Comparison of ENCODE assay signal across 27 cellular contexts in genomic region chr9:80504525-80505235, GRCh38.
DNase-seq lines count a peak whose midpoint lies in the region; ATAC-seq, FAIRE-seq and TF ChIP-seq lines count a peak whose summit lies in the region.
"Had no signal": no experiment of that assay in that cellular context is flagged by ENCODE, and none has a peak within 500 bp of the region (broad histone marks: within the 10 kb centered on the region; RNA-seq: fewer than 3 reads in every experiment).

No MANE protein-coding gene starts in this region.

- no peak overlapping the region for H2AFZ ChIP-seq in neural progenitor cell (replicated peaks)

- intact Hi-C loops in left ventricle myocardium inferior (cut with micrococcal nuclease): no loop called here
- intact Hi-C loops in activated CD8-positive, alpha-beta T cell treated with anti-CD3 and anti-CD28 coated beads for 36 hours (cut with micrococcal nuclease): no loop called here

- H3K36me3 Mint-ChIP-seq in neural progenitor cell (no peaks in the 10 kb centered on the region), HFFc6 (ENCODE audit: low read depth) (no peaks in the 10 kb centered on the region)
- no peaks in the 10 kb centered on the region for H3K36me3 Mint-ChIP-seq in activated CD8-positive, alpha-beta T cell treated with anti-CD3 and anti-CD28 coated beads for 36 hours (ENCODE audit: low read depth)
- H3K36me3 Mint-ChIP-seq: natural killer cell treated with Interleukin-12 subunit alpha and Interleukin-12 subunit beta and Interleukin-15 and Interleukin-18, amount 100 ng/mL, for 72 hours; stimulated activated memory B cell treated with anti-CD40 and anti-IgM and Interleukin-4, amounts not matched to agents 10 μg/mL and 1 μg/mL and 100 μg/mL, for 72 hours had no signal

- no peaks in the 10 kb centered on the region for H3K9me3 ChIP-seq in left ventricle myocardium inferior (replicated peaks)
- no peaks in the 10 kb centered on the region for H3K9me3 ChIP-seq in neural progenitor cell (ENCODE audit: low read depth)
- H3K9me3 ChIP-seq: BLaER1, colonic mucosa, gastroesophageal sphincter, ovary, SK-N-SH, upper lobe of right lung had no signal

- peak; percentile 73 for FAIRE-seq in H54 (lab: Jason Lieb, UNC)
- FAIRE-seq: HepG2 had no signal

- H3K79me2 ChIP-seq in neural progenitor cell (ENCODE audit: low read depth): no peaks in the 10 kb centered on the region

- no peaks in the 10 kb centered on the region for H3K36me3 ChIP-seq in left ventricle myocardium inferior
- H3K36me3 ChIP-seq in neural progenitor cell: no peaks in the 10 kb centered on the region
- H3K36me3 ChIP-seq: BLaER1, colonic mucosa, gastroesophageal sphincter, ovary, upper lobe of right lung had no signal

- in situ Hi-C loops in astrocyte of the spinal cord (cut with HindIII; ENCODE audit: low sequenced_read_pairs): no loop called here

- TF ChIP-seq CTCF in astrocyte of the spinal cord (IDR thresholded peaks at IDR 0.05; ENCODE audit: low read depth, low read length) (no peak), left ventricle myocardium inferior (IDR thresholded peaks at IDR 0.05; ENCODE audit: borderline replicate concordance) (no peak), neural progenitor cell (IDR thresholded peaks at IDR 0.05) (no peak), HFFc6 (IDR thresholded peaks at IDR 0.05) (no peak)
- TF ChIP-seq CTCF in activated CD8-positive, alpha-beta T cell treated with anti-CD3 and anti-CD28 coated beads for 36 hours (IDR thresholded peaks at IDR 0.05): no peak

- H3K27ac Mint-ChIP-seq in neural progenitor cell (peak overlapping the region; percentile 8), HFFc6 (no peak overlapping the region)
- H3K27ac Mint-ChIP-seq in activated CD8-positive, alpha-beta T cell treated with anti-CD3 and anti-CD28 coated beads for 36 hours: no peak overlapping the region
- H3K27ac Mint-ChIP-seq: natural killer cell treated with Interleukin-12 subunit alpha and Interleukin-12 subunit beta and Interleukin-15 and Interleukin-18, amount 100 ng/mL, for 72 hours; stimulated activated memory B cell treated with anti-CD40 and anti-IgM and Interleukin-4, amounts not matched to agents 10 μg/mL and 1 μg/mL and 100 μg/mL, for 72 hours had no signal

- H3K4me1 ChIP-seq in left ventricle myocardium inferior (peaks cover 16% of the 10 kb centered on the region), neural progenitor cell (peaks cover 21% of the 10 kb centered on the region)
- H3K4me1 ChIP-seq: BLaER1, colonic mucosa had no signal

- H3K4me2 ChIP-seq in neural progenitor cell: no peak overlapping the region
- H3K4me2 ChIP-seq: BLaER1, SK-N-SH had no signal

- TF ChIP-seq POLR2A in H54 (IDR thresholded peaks at IDR 0.05; ENCODE audit: low read depth, low read length): no peak

- DNase-seq in H54 (ENCODE audit: insufficient read length, low spot score): no peak
- peak; percentile 8 for DNase-seq in astrocyte of the spinal cord (ENCODE audit: low read depth, low spot score)
- no peak for DNase-seq in left ventricle myocardium inferior
- no peak for DNase-seq in neural progenitor cell (ENCODE audit: low spot score)
- no peak for DNase-seq in HFFc6
- no peak for DNase-seq in CD1c-positive myeloid dendritic cell (ENCODE audit: extremely low spot score)
- DNase-seq in activated CD8-positive, alpha-beta T cell treated with anti-CD3 and anti-CD28 coated beads for 36 hours: no peak
- DNase-seq in MV-4-11 (lab: John Stamatoyannopoulos, UW): no peak
- DNase-seq: activated gamma-delta T cell treated with Interleukin-2 at 50 U/mL for 16 hours; activated T-cell treated with anti-CD3 and anti-CD28 coated beads, Interleukin-2, amount 50 U/mL, for 4 hours; colonic mucosa; effector memory CD4-positive, alpha-beta T cell; erythroblast; GF-D8; Kasumi-1; NCI-H1436 treated with DMSO at 0.1 percent for 48 hours; NCI-H774; ovary; SK-N-SH; stimulated activated CD4-positive, alpha-beta T cell treated with anti-CD3 and anti-CD28 coated beads, Interleukin-4, amount 100 ng/mL, for 4 hours; upper lobe of right lung had no signal

- H3K27me3 ChIP-seq in left ventricle myocardium inferior (ENCODE audit: low read depth) (no peaks in the 10 kb centered on the region), neural progenitor cell (no peaks in the 10 kb centered on the region)
- H3K27me3 ChIP-seq: BLaER1, colonic mucosa, gastroesophageal sphincter, ovary, upper lobe of right lung had no signal

- H3F3A ChIP-seq in neural progenitor cell (ENCODE audit: low read depth): no peaks in the 10 kb centered on the region

- peaks cover 29% of the 10 kb centered on the region for H3K4me1 Mint-ChIP-seq in neural progenitor cell
- no peaks in the 10 kb centered on the region for H3K4me1 Mint-ChIP-seq in HFFc6 (ENCODE audit: low read depth)
- H3K4me1 Mint-ChIP-seq in activated CD8-positive, alpha-beta T cell treated with anti-CD3 and anti-CD28 coated beads for 36 hours (ENCODE audit: low read depth): no peaks in the 10 kb centered on the region
- H3K4me1 Mint-ChIP-seq: stimulated activated memory B cell treated with anti-CD40 and anti-IgM and Interleukin-4, amounts not matched to agents 10 μg/mL and 1 μg/mL and 100 μg/mL, for 72 hours had no signal

- no peak overlapping the region for H3K9ac ChIP-seq in neural progenitor cell
- H3K9ac ChIP-seq: BLaER1, SK-N-SH had no signal

- no peak overlapping the region for H3K4me3 Mint-ChIP-seq in neural progenitor cell
- no peak overlapping the region for H3K4me3 Mint-ChIP-seq in HFFc6
- H3K4me3 Mint-ChIP-seq in activated CD8-positive, alpha-beta T cell treated with anti-CD3 and anti-CD28 coated beads for 36 hours: no peak overlapping the region
- H3K4me3 Mint-ChIP-seq: activated T-cell treated with anti-CD3 and anti-CD28 coated beads, Interleukin-2, amount 50 U/mL, for 4 hours; natural killer cell treated with Interleukin-12 subunit alpha and Interleukin-12 subunit beta and Interleukin-15 and Interleukin-18, amount 100 ng/mL, for 72 hours; stimulated activated memory B cell treated with anti-CD40 and anti-IgM and Interleukin-4, amounts not matched to agents 10 μg/mL and 1 μg/mL and 100 μg/mL, for 72 hours had no signal

- H3K9me3 Mint-ChIP-seq in neural progenitor cell (no peaks in the 10 kb centered on the region), HFFc6 (peaks cover 26% of the 10 kb centered on the region)
- H3K9me3 Mint-ChIP-seq in activated CD8-positive, alpha-beta T cell treated with anti-CD3 and anti-CD28 coated beads for 36 hours: no peaks in the 10 kb centered on the region
- H3K9me3 Mint-ChIP-seq: activated T-cell treated with anti-CD3 and anti-CD28 coated beads, Interleukin-2, amount 50 U/mL, for 4 hours; stimulated activated memory B cell treated with anti-CD40 and anti-IgM and Interleukin-4, amounts not matched to agents 10 μg/mL and 1 μg/mL and 100 μg/mL, for 72 hours had no signal

- H3K4me3 ChIP-seq in astrocyte of the spinal cord (ENCODE audit: low read depth, low read length) (no peak overlapping the region), left ventricle myocardium inferior (no peak overlapping the region), neural progenitor cell (no peak overlapping the region)
- H3K4me3 ChIP-seq: BLaER1, colonic mucosa, gastroesophageal sphincter, ovary, upper lobe of right lung had no signal

- CTCF ChIA-PET in activated CD8-positive, alpha-beta T cell treated with anti-CD3 and anti-CD28 coated beads for 36 hours (lab: Charles Lee): no interaction called here

- POLR2A ChIA-PET in activated CD8-positive, alpha-beta T cell treated with anti-CD3 and anti-CD28 coated beads for 36 hours (lab: Charles Lee): no interaction called here

- H3K27ac ChIP-seq in left ventricle myocardium inferior (replicated peaks) (peak overlapping the region; percentile 37), neural progenitor cell (no peak overlapping the region)
- H3K27ac ChIP-seq: BLaER1, colonic mucosa, gastroesophageal sphincter, ovary, RWPE1, upper lobe of right lung had no signal

- no peaks in the 10 kb centered on the region for H4K20me1 ChIP-seq in neural progenitor cell (ENCODE audit: low read depth)
- H4K20me1 ChIP-seq: BLaER1 had no signal

- ATAC-seq in activated CD8-positive, alpha-beta T cell treated with anti-CD3 and anti-CD28 coated beads for 36 hours: no peak
- ATAC-seq: activated T-cell treated with anti-CD3 and anti-CD28 coated beads, Interleukin-2, amount 50 U/mL, for 4 hours; gastroesophageal sphincter; HepG2; natural killer cell treated with Interleukin-12 subunit alpha and Interleukin-12 subunit beta and Interleukin-15 and Interleukin-18, amount 100 ng/mL, for 72 hours; stimulated activated memory B cell treated with anti-CD40 and anti-IgM and Interleukin-4, amounts not matched to agents 10 μg/mL and 1 μg/mL and 100 μg/mL, for 72 hours; upper lobe of right lung had no signal

- H3K27me3 Mint-ChIP-seq in neural progenitor cell (ENCODE audit: insufficient read depth, low read depth) (no peaks in the 10 kb centered on the region), HFFc6 (ENCODE audit: insufficient read depth) (peaks cover 1% of the 10 kb centered on the region; the same call in 1 of the 2 replicates)
- no peaks in the 10 kb centered on the region for H3K27me3 Mint-ChIP-seq in activated CD8-positive, alpha-beta T cell treated with anti-CD3 and anti-CD28 coated beads for 36 hours
- H3K27me3 Mint-ChIP-seq: natural killer cell treated with Interleukin-12 subunit alpha and Interleukin-12 subunit beta and Interleukin-15 and Interleukin-18, amount 100 ng/mL, for 72 hours; stimulated activated memory B cell treated with anti-CD40 and anti-IgM and Interleukin-4, amounts not matched to agents 10 μg/mL and 1 μg/mL and 100 μg/mL, for 72 hours had no signal
